In genomic region chr2:240588006-240588655, GRCh38 we compare ENCODE assay signal across 9 cellular contexts. TPM values are rescaled to one million over a fixed set of nuclear protein-coding genes. Genes with fewer than 3 reads are reported as not detected.
DNase-seq lines count a peak whose midpoint lies in the region; ATAC-seq and TF ChIP-seq lines count a peak whose summit lies in the region.
"Had no signal": no experiment of that assay in that cellular context is flagged by ENCODE, and none has a peak within 500 bp of the region (broad histone marks: within the 10 kb centered on the region; RNA-seq: fewer than 3 reads in every experiment).

No MANE protein-coding gene starts in this region.

- peaks cover 61% of the 10 kb centered on the region for H3K79me2 ChIP-seq in GM23248 (ENCODE audit: insufficient read depth)

- no peaks in the 10 kb centered on the region for H3K27me3 ChIP-seq in GM23248 (replicated peaks; ENCODE audit: insufficient read depth)
- no peaks in the 10 kb centered on the region for H3K27me3 ChIP-seq in rectal smooth muscle tissue (ENCODE audit: control insufficient read depth, insufficient read depth, low read length)
- H3K27me3 ChIP-seq: cardiac muscle cell had no signal

- H3F3A ChIP-seq in GM23248 (ENCODE audit: insufficient read depth), result no peaks in the 10 kb centered on the region

- H3K4me3 ChIP-seq in GM23248, result peak overlapping the region; percentile 88
- H3K4me3 ChIP-seq in fibroblast of pulmonary artery (replicated peaks; ENCODE audit: low read depth, low read length), result peak overlapping the region; percentile 99
- peak overlapping the region; percentile 80 for H3K4me3 ChIP-seq in rectal smooth muscle tissue (ENCODE audit: low read length)

- in situ Hi-C loops in GM23248 (cut with MboI), result no loop called here

- H3K9ac ChIP-seq in GM23248, result peak overlapping the region; percentile 92
- no peak overlapping the region for H3K9ac ChIP-seq in rectal smooth muscle tissue (ENCODE audit: low read length)

- H3K4me1 ChIP-seq in GM23248 (ENCODE audit: insufficient read depth) (peaks cover 19% of the 10 kb centered on the region), rectal smooth muscle tissue (ENCODE audit: control insufficient read depth, insufficient read depth, low read length) (peaks cover 18% of the 10 kb centered on the region)

- H3K36me3 ChIP-seq in GM23248 (ENCODE audit: low read depth) (no peaks in the 10 kb centered on the region; the same call in 1 of the 2 replicates), rectal smooth muscle tissue (ENCODE audit: control insufficient read depth, insufficient read depth, low read length) (peaks cover 10% of the 10 kb centered on the region)

- peak overlapping the region; percentile 99 for H3K4me2 ChIP-seq in GM23248 (ENCODE audit: unreplicated experiment)

- ATAC-seq in HG02938 (IDR thresholded peaks at IDR 0.05; ENCODE audit: unreplicated experiment), result no peak

- no peaks in the 10 kb centered on the region for H4K20me1 ChIP-seq in GM23248 (ENCODE audit: insufficient read depth)

- no peaks in the 10 kb centered on the region for H3K9me2 ChIP-seq in GM23248 (ENCODE audit: insufficient read depth)

- TF ChIP-seq CTCF in VCaP (conservative IDR thresholded peaks at IDR 0.05), result no peak
- no peak for TF ChIP-seq CTCF in fibroblast of pulmonary artery (IDR thresholded peaks at IDR 0.05; ENCODE audit: low read length, missing control alignments)

- H2AFZ ChIP-seq in GM23248, result no peak overlapping the region

- H3K9me3 ChIP-seq in GM23248 (ENCODE audit: low read depth), result no peaks in the 10 kb centered on the region

- 70 to 76% methylated on average over 9 to 10 of the region's 10 CpGs for WGBS in GM23248 (ENCODE audit: low coverage in 1 of 2, low lambda C conversion rate in 2 of 2, missing lambda C conversion rate in 2 of 2), 2 experiments

- H3K27ac ChIP-seq in GM23248, result no peak overlapping the region
- H3K27ac ChIP-seq in VCaP, result peak overlapping the region; percentile 86
- H3K27ac ChIP-seq in rectal smooth muscle tissue (ENCODE audit: low read depth, low read length), result no peak overlapping the region
- H3K27ac ChIP-seq: cardiac muscle cell had no signal

- DNase-seq in GM23248 (no peak), fibroblast of pulmonary artery (ENCODE audit: low read depth) (no peak), COLO829 (ENCODE audit: low spot score) (no peak), SKM-1 (lab: John Stamatoyannopoulos, UW; ENCODE audit: unreplicated experiment) (no peak), SK-N-DZ (ENCODE audit: low spot score) (no peak)

RNA-seq across cellular contexts. Expression of gene CAPN10, which starts 1.6 kb away (rescaled TPM):
- 13.3 and 29.5 TPM in 2 replicates for total RNA-seq in GM23248 (2014; rRNA removed; shearing (Covaris generic))
- polyA plus RNA-seq in GM23248 (2016; fragmentation: Nextera tagmentation; extraction: Ambion mirVana), result 10.0 and 11.5 TPM in 2 replicates
- polyA plus RNA-seq in SK-N-DZ (2014; cell fraction: cytosol; rRNA removed), result 33.5 and 49.4 TPM in 2 replicates
- polyA plus RNA-seq in SK-N-DZ (2014; cell fraction: nucleus; rRNA removed), result 222 and 266 TPM in 2 replicates

RNA-seq across cellular contexts. Expression of gene RNPEPL1, which starts 19.8 kb away (rescaled TPM):
- 20.2 and 23.0 TPM in 2 replicates for total RNA-seq in GM23248 (2014; rRNA removed; shearing (Covaris generic))
- 11.1 and 11.2 TPM in 2 replicates for polyA plus RNA-seq in GM23248 (2016; fragmentation: Nextera tagmentation; extraction: Ambion mirVana)
- polyA plus RNA-seq in SK-N-DZ (2014; cell fraction: cytosol; rRNA removed), result 20.9 and 24.6 TPM in 2 replicates
- 52.1 and 94.9 TPM in 2 replicates for polyA plus RNA-seq in SK-N-DZ (2014; cell fraction: nucleus; rRNA removed)

RNA-seq across cellular contexts. Expression of gene DUSP28, which starts 28.0 kb away (rescaled TPM):
- 1.5 and 3.2 TPM in 2 replicates for total RNA-seq in GM23248 (2014; rRNA removed; shearing (Covaris generic))
- polyA plus RNA-seq in GM23248 (2016; fragmentation: Nextera tagmentation; extraction: Ambion mirVana), result 4.9 and 5.8 TPM in 2 replicates
- 8.2 and 11.3 TPM in 2 replicates for polyA plus RNA-seq in SK-N-DZ (2014; cell fraction: cytosol; rRNA removed)
- polyA plus RNA-seq in SK-N-DZ (2014; cell fraction: nucleus; rRNA removed), result 3.3 and 6.3 TPM in 2 replicates

RNA-seq across cellular contexts. Expression of gene ANKMY1, which starts 30.3 kb away (rescaled TPM):
- 10.1 and 12.8 TPM in 2 replicates for total RNA-seq in GM23248 (2014; rRNA removed; shearing (Covaris generic))
- polyA plus RNA-seq in GM23248 (2016; fragmentation: Nextera tagmentation; extraction: Ambion mirVana), result 5.1 and 5.6 TPM in 2 replicates
- 11.4 and 18.0 TPM in 2 replicates for polyA plus RNA-seq in SK-N-DZ (2014; cell fraction: cytosol; rRNA removed)
- polyA plus RNA-seq in SK-N-DZ (2014; cell fraction: nucleus; rRNA removed), result 16.7 and 28.4 TPM in 2 replicates

RNA-seq across cellular contexts. Expression of gene GPR35, which starts 37.1 kb away (rescaled TPM):
- 0.25 TPM in 1 of 2 replicates, not detected in the other for total RNA-seq in GM23248 (2014; rRNA removed; shearing (Covaris generic))
- 0.14 and 0.27 TPM in 2 replicates for polyA plus RNA-seq in GM23248 (2016; fragmentation: Nextera tagmentation; extraction: Ambion mirVana)
- not detected in 2 replicates for polyA plus RNA-seq in SK-N-DZ (2014; cell fraction: cytosol; rRNA removed)
- 0.16 TPM in 1 of 2 replicates, not detected in the other for polyA plus RNA-seq in SK-N-DZ (2014; cell fraction: nucleus; rRNA removed)
